In genomic region chr5:1106385-1107166, GRCh38 we compare ENCODE assay signal across 14 cellular contexts. TPM values are rescaled to one million over a fixed set of nuclear protein-coding genes. Genes with fewer than 3 reads are reported as not detected.
DNase-seq lines count a peak whose midpoint lies in the region; ATAC-seq, FAIRE-seq and TF ChIP-seq lines count a peak whose summit lies in the region.
"Had no signal": no experiment of that assay in that cellular context is flagged by ENCODE, and none has a peak within 500 bp of the region (broad histone marks: within the 10 kb centered on the region; RNA-seq: fewer than 3 reads in every experiment).

No MANE protein-coding gene starts in this region.

- H3K4me3 Mint-ChIP-seq in chondrocyte (ENCODE audit: unreplicated experiment), result no peak overlapping the region

- TF ChIP-seq CTCF in right atrium auricular region (IDR thresholded peaks at IDR 0.05), result no peak
- no peak for TF ChIP-seq CTCF in kidney (IDR thresholded peaks at IDR 0.05; ENCODE audit: borderline replicate concordance, extremely low read depth, insufficient read depth)
- no peak for TF ChIP-seq CTCF in stomach (IDR thresholded peaks at IDR 0.05)
- no peak for TF ChIP-seq CTCF in chondrocyte (IDR thresholded peaks at IDR 0.05)

- no peak for FAIRE-seq in kidney (lab: Jason Lieb, UNC)
- FAIRE-seq: GM12892 had no signal

- WGBS in stomach, 5 donors, result 53 to 74% (median 66%) methylated on average over 23 of the region's 23 CpGs

- DNase-seq in right atrium auricular region (ENCODE audit: low spot score) (no peak), Right ventricle myocardium inferior (ENCODE audit: missing footprints) (no peak), kidney (no peak), stomach (no peak), chondrocyte (ENCODE audit: low spot score) (no peak), NCI-H187 (lab: John Stamatoyannopoulos, UW) (no peak)
- DNase-seq in activated T-cell treated with anti-CD3 and anti-CD28 coated beads, Interleukin-2, amount 50 U/mL, for 48 hours, result peak; percentile 56 to 61
- DNase-seq: dorsolateral prefrontal cortex, islet precursor cell, MM.1S had no signal

- H3K27ac Mint-ChIP-seq in chondrocyte (ENCODE audit: unreplicated experiment), result no peak overlapping the region

- H3K9me3 ChIP-seq in right atrium auricular region (no peaks in the 10 kb centered on the region), kidney (ENCODE audit: control insufficient read depth in 1 of 2, low read length in 2 of 2) (no peaks in the 10 kb centered on the region), stomach (no peaks in the 10 kb centered on the region)
- H3K9me3 ChIP-seq: thoracic aorta had no signal

- H3K36me3 Mint-ChIP-seq in chondrocyte (ENCODE audit: low read depth), result no peaks in the 10 kb centered on the region

- H3K4me1 Mint-ChIP-seq in chondrocyte (ENCODE audit: low read depth), result peaks cover 8% of the 10 kb centered on the region

- TF ChIP-seq POLR2A in stomach (IDR thresholded peaks at IDR 0.05), result no peak

- H3K9ac ChIP-seq in kidney (ENCODE audit: low read length in 2 of 2), result peak overlapping the region in 1 of 2 donors; percentile 60

- no peaks in the 10 kb centered on the region for H3K27me3 ChIP-seq in right atrium auricular region
- peaks cover 0 to 5% (median 0%) of the 10 kb centered on the region in 3 donors for H3K27me3 ChIP-seq in stomach

- ATAC-seq in Right ventricle myocardium inferior (no peak), HG03097 (IDR thresholded peaks at IDR 0.05; ENCODE audit: low FRiP score, unreplicated experiment) (no peak)

- H3K27ac ChIP-seq in right atrium auricular region, result peak overlapping the region; percentile 94 to 95
- peak overlapping the region; percentile 80 to 87 for H3K27ac ChIP-seq in kidney (ENCODE audit: low read depth in 2 of 2, low read length in 2 of 2)
- H3K27ac ChIP-seq in stomach, result peak overlapping the region; percentile 65 to 97 (median 92)
- H3K27ac ChIP-seq: C4-2B, thoracic aorta had no signal

- H3K27me3 Mint-ChIP-seq in chondrocyte (ENCODE audit: low read depth), result peaks cover 5% of the 10 kb centered on the region

- H3K36me3 ChIP-seq in right atrium auricular region (no peaks in the 10 kb centered on the region), kidney (ENCODE audit: control insufficient read depth in 1 of 2, insufficient read depth in 2 of 2, low read length in 2 of 2) (no peaks in the 10 kb centered on the region), stomach (no peaks in the 10 kb centered on the region)
- H3K36me3 ChIP-seq: thoracic aorta had no signal

- H3K4me3 ChIP-seq in right atrium auricular region (no peak overlapping the region), kidney (ENCODE audit: low read length in 2 of 2) (peak overlapping the region; percentile 38 to 46), stomach (no peak overlapping the region)
- H3K4me3 ChIP-seq: thoracic aorta had no signal

- intact Hi-C loops in Right ventricle myocardium inferior (cut with DNase I) (no loop called here), kidney (cut with DNase I) (no loop called here), stomach (cut with DNase I; ENCODE audit: low total_unique reads) (no loop called here)

- no peaks in the 10 kb centered on the region for H3K9me3 Mint-ChIP-seq in chondrocyte (ENCODE audit: low read depth)

- no peak for TF ChIP-seq EP300 in stomach (IDR thresholded peaks at IDR 0.05)

- H3K4me1 ChIP-seq in right atrium auricular region, result peaks cover 0 to 92% of the 10 kb centered on the region in 2 donors
- H3K4me1 ChIP-seq in kidney (ENCODE audit: control insufficient read depth in 1 of 2, insufficient read depth in 1 of 2, low read depth in 1 of 2, low read length in 2 of 2), result peaks cover 44 to 76% of the 10 kb centered on the region in 2 donors
- peaks cover 77 to 93% (median 93%) of the 10 kb centered on the region in 4 donors for H3K4me1 ChIP-seq in stomach

RNA-seq across cellular contexts. Expression of gene SLC12A7, which starts 5.3 kb away (rescaled TPM):
- 10 to 100 TPM; 28.5 to 42.3 TPM for total RNA-seq in right atrium auricular region
- total RNA-seq in Right ventricle myocardium inferior, result 179 TPM
- total RNA-seq in kidney, result 92.9 TPM
- 28.2 TPM for polyA plus RNA-seq in kidney (ENCODE audit: insufficient read depth, low read depth, low replicate concordance)
- 100 to 1,000 TPM in 3 of 5 donors, 10 to 100 TPM in 2; 23.9 to 346 (median 126) TPM for total RNA-seq in stomach
- polyA plus RNA-seq in stomach, result 10 to 100 TPM in 2 of 3 donors, 1 to 10 TPM in 1; 4.7 to 12.4 (median 10.3) TPM
- total RNA-seq in chondrocyte, result 2.0 to 4.9 TPM (median 3.7 TPM) in 3 replicates

Comparison
In these comparisons a context has a peak if more than half of its experiments do, and no peak if none do; other contexts are left out.
1. DNase-seq: peak in activated T-cell treated with anti-CD3 and anti-CD28 coated beads, Interleukin-2, amount 50 U/mL, for 48 hours (2 of 2); none in right atrium auricular region (single experiment), Right ventricle myocardium inferior (single experiment), kidney (single experiment), stomach (single experiment), chondrocyte (single experiment) and NCI-H187 (0 of 2).
2. H3K4me3 ChIP-seq: peak in kidney (2 of 2); none in right atrium auricular region (0 of 2) and stomach (0 of 4).
3. Peak in every context shown above with its lines, with median percentiles within 50 percentile points of each other: H3K27ac ChIP-seq.